Comparison of ENCODE assay signal across 9 cellular contexts in the genomic region with DNA sequence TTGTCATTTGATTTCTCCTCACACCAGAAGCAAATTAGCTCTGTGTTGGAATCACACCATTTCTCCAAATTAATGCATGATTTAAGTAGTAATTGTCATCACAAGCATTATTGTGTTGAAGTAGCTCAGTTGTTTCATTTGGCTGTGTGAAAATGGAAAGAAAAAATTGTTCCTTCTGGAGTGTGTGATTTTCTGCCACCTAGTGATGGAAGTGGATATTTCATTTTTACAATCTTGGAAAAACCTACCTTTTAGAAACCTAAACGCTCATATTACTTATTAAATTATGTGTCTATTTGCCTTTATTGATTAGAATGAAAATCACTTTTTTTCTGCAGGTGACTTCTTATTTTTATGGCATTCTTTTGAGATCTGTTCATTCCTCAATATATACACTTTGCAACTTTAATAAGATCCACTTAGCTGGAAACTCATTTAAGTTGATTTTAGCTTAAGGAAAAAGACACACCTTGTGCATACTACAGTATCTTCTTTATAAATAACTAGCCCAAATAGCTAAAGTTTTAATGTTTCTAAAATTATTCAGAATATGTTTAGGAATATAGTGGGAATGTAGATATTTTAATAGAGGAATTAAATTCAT. TPM values are rescaled to one million over a fixed set of nuclear protein-coding genes. Genes with fewer than 3 reads are reported as not detected.
DNase-seq lines count a peak whose midpoint lies in the region; ATAC-seq, FAIRE-seq and TF ChIP-seq lines count a peak whose summit lies in the region.
"Had no signal": no experiment of that assay in that cellular context is flagged by ENCODE, and none has a peak within 500 bp of the region (broad histone marks: within the 10 kb centered on the region; RNA-seq: fewer than 3 reads in every experiment).

No MANE protein-coding gene starts in this region.

- H3K36me3 ChIP-seq in bronchial epithelial cell (ENCODE audit: control insufficient read depth, insufficient read depth, low read length) (no peaks in the 10 kb centered on the region), H7 (replicated peaks; ENCODE audit: control insufficient read depth, insufficient read depth, low read length) (no peaks in the 10 kb centered on the region)
- H3K36me3 ChIP-seq: HAP-1 had no signal

- H3K36me3 Mint-ChIP-seq in nephron (ENCODE audit: low read depth): no peaks in the 10 kb centered on the region

- H3K4me3 Mint-ChIP-seq in nephron: no peak overlapping the region

- no peak for FAIRE-seq in bronchial epithelial cell (lab: Jason Lieb, UNC)

- no peaks in the 10 kb centered on the region for H3K27me3 Mint-ChIP-seq in nephron (ENCODE audit: low read depth)

- H3K9me3 Mint-ChIP-seq in nephron: no peaks in the 10 kb centered on the region

- H3K4me1 Mint-ChIP-seq in nephron: no peaks in the 10 kb centered on the region

- TF ChIP-seq CTCF in bronchial epithelial cell (IDR thresholded peaks at IDR 0.05; ENCODE audit: insufficient read depth, low read length, severe bottlenecking): peak; percentile 42
- peak; percentile 61 to 62 (median 62) for TF ChIP-seq CTCF in nephron (IDR thresholded peaks at IDR 0.05; ENCODE audit: unreplicated experiment in 3 of 3)

- H3K4me3 ChIP-seq in bronchial epithelial cell (ENCODE audit: low read depth, low read length) (no peak overlapping the region), H7 (ENCODE audit: insufficient read depth, low read depth, low read length) (no peak overlapping the region)
- H3K4me3 ChIP-seq: HAP-1 had no signal

- H3K27ac Mint-ChIP-seq in nephron: no peak overlapping the region

- no peaks in the 10 kb centered on the region for H3K27me3 ChIP-seq in bronchial epithelial cell (ENCODE audit: control insufficient read depth, insufficient read depth, low read length)
- H3K27me3 ChIP-seq in H7 (ENCODE audit: control insufficient read depth, insufficient read depth, low read length): no peaks in the 10 kb centered on the region

- peak; percentile 41 for DNase-seq in AG08395 (ENCODE audit: low spot score)
- DNase-seq in NCI-H1694 treated with DMSO at 0.1 percent for 48 hours (lab: John Stamatoyannopoulos, UW): peak; percentile 40
- DNase-seq in bronchial epithelial cell (ENCODE audit: low read depth): peak; percentile 35
- no peak for DNase-seq in H7
- no peak for DNase-seq in activated T-cell treated with anti-CD3 and anti-CD28 coated beads for 4 hours

- peak; percentile 50 for ATAC-seq in GM18498 (IDR thresholded peaks at IDR 0.05; ENCODE audit: unreplicated experiment)
- ATAC-seq in HG02973 (IDR thresholded peaks at IDR 0.05; ENCODE audit: unreplicated experiment): no peak

RNA-seq across cellular contexts. Expression of gene SRI, which starts 50.0 kb away (rescaled TPM):
- 106 and 114 TPM in 2 replicates for total RNA-seq in bronchial epithelial cell
- total RNA-seq in H7 (2014; rRNA removed; shearing (Covaris generic)): 87.1 and 95.8 TPM in 2 replicates

Comparison
In these comparisons a context has a peak if more than half of its experiments do, and no peak if none do; other contexts are left out.
1. DNase-seq: peak in AG08395 (single experiment), NCI-H1694 treated with DMSO at 0.1 percent for 48 hours (single experiment) and bronchial epithelial cell (single experiment); none in H7 (single experiment) and activated T-cell treated with anti-CD3 and anti-CD28 coated beads for 4 hours (single experiment).